9 cellular contexts compared by ENCODE assay signal in genomic region chr14:37594238-37594915, GRCh38. TPM values are rescaled to one million over a fixed set of nuclear protein-coding genes. Genes with fewer than 3 reads are reported as not detected.
DNase-seq lines count a peak whose midpoint lies in the region; ATAC-seq and TF ChIP-seq lines count a peak whose summit lies in the region.
"Had no signal": no experiment of that assay in that cellular context is flagged by ENCODE, and none has a peak within 500 bp of the region (broad histone marks: within the 10 kb centered on the region; RNA-seq: fewer than 3 reads in every experiment).

No MANE protein-coding gene starts in this region.

- 0% methylated on average over 4 to 15 of the region's 54 CpGs for WGBS in gastroesophageal sphincter (ENCODE audit: low coverage in 1 of 2), 2 donors

- intact Hi-C loops in activated CD8-positive, alpha-beta T cell treated with anti-CD3 and anti-CD28 coated beads for 36 hours (cut with micrococcal nuclease): loop anchor here (10.0 kb wide), 1 partner anchor 940 kb away; no protein-coding TSS in a partner anchor

- peaks cover 100% of the 10 kb centered on the region for H3K27me3 ChIP-seq in gastroesophageal sphincter

- H3K9me3 ChIP-seq in gastroesophageal sphincter: peaks cover 0 to 8% (median 0%) of the 10 kb centered on the region in 3 donors

- POLR2A ChIA-PET in activated CD8-positive, alpha-beta T cell treated with anti-CD3 and anti-CD28 coated beads for 36 hours (lab: Charles Lee): interaction anchor here (0.6 kb wide), 1 partner anchor 141 kb away, joined by 3 read pairs; no protein-coding TSS in a partner anchor

- H3K4me3 ChIP-seq in gastroesophageal sphincter: peak overlapping the region; percentile 13 to 49

- CTCF ChIA-PET in activated CD8-positive, alpha-beta T cell treated with anti-CD3 and anti-CD28 coated beads for 36 hours (lab: Charles Lee): no interaction called here

- H3K27me3 Mint-ChIP-seq in activated CD8-positive, alpha-beta T cell treated with anti-CD3 and anti-CD28 coated beads for 36 hours: peaks cover 72% of the 10 kb centered on the region

- ATAC-seq in HG03432 (IDR thresholded peaks at IDR 0.05; ENCODE audit: unreplicated experiment) (peak; percentile 36), gastroesophageal sphincter (peak; percentile 17), GM18511 (IDR thresholded peaks at IDR 0.05; ENCODE audit: unreplicated experiment) (no peak), HG03045 (IDR thresholded peaks at IDR 0.05; ENCODE audit: unreplicated experiment) (no peak)
- ATAC-seq in activated CD8-positive, alpha-beta T cell treated with anti-CD3 and anti-CD28 coated beads for 36 hours: no peak

- H3K4me1 Mint-ChIP-seq in activated CD8-positive, alpha-beta T cell treated with anti-CD3 and anti-CD28 coated beads for 36 hours (ENCODE audit: low read depth): peaks cover 16% of the 10 kb centered on the region

- H3K36me3 ChIP-seq in gastroesophageal sphincter: no peaks in the 10 kb centered on the region

- peak overlapping the region; percentile 66 for H3K27ac Mint-ChIP-seq in activated CD8-positive, alpha-beta T cell treated with anti-CD3 and anti-CD28 coated beads for 36 hours

- TF ChIP-seq EP300 in gastroesophageal sphincter (IDR thresholded peaks at IDR 0.05): no peak

- peak overlapping the region; percentile 53 for H3K4me3 Mint-ChIP-seq in activated CD8-positive, alpha-beta T cell treated with anti-CD3 and anti-CD28 coated beads for 36 hours

- TF ChIP-seq CTCF in activated CD8-positive, alpha-beta T cell treated with anti-CD3 and anti-CD28 coated beads for 36 hours (IDR thresholded peaks at IDR 0.05): peak; percentile 66
- peak in 2 of 4 experiments; percentile 36 to 51 for TF ChIP-seq CTCF in gastroesophageal sphincter (IDR thresholded peaks at IDR 0.05)

- DNase-seq in COLO829 (ENCODE audit: low spot score): peak; percentile 48
- peak; percentile 95 for DNase-seq in NCI-H460 (ENCODE audit: extremely low read depth, low read depth)
- DNase-seq in activated CD8-positive, alpha-beta T cell treated with anti-CD3 and anti-CD28 coated beads for 36 hours: peak; percentile 61
- DNase-seq in pons (ENCODE audit: low spot score): peak; percentile 59

- peaks cover 13% of the 10 kb centered on the region for H3K36me3 Mint-ChIP-seq in activated CD8-positive, alpha-beta T cell treated with anti-CD3 and anti-CD28 coated beads for 36 hours (ENCODE audit: low read depth)

- no peak overlapping the region for H3K27ac ChIP-seq in gastroesophageal sphincter

- H3K9me3 Mint-ChIP-seq in activated CD8-positive, alpha-beta T cell treated with anti-CD3 and anti-CD28 coated beads for 36 hours: peaks cover 10% of the 10 kb centered on the region

- no peak for TF ChIP-seq POLR2A in gastroesophageal sphincter (IDR thresholded peaks at IDR 0.05)

- H3K4me1 ChIP-seq in gastroesophageal sphincter: peaks cover 0 to 63% (median 21%) of the 10 kb centered on the region in 3 donors

RNA-seq across cellular contexts. Expression of gene FOXA1, which starts 0.7 kb away (rescaled TPM):
- total RNA-seq in NCI-H460 (2014; rRNA removed; shearing (Covaris generic)): 29.6 and 30.0 TPM in 2 replicates
- polyA plus RNA-seq in NCI-H460 (2014; cell fraction: nucleus; rRNA removed): 31.6 and 36.5 TPM in 2 replicates
- total RNA-seq in activated CD8-positive, alpha-beta T cell treated with anti-CD3 and anti-CD28 coated beads for 36 hours: not detected
- 1 to 10 TPM in 1 of 4 donors, not detected in 3; 5.1 TPM for total RNA-seq in gastroesophageal sphincter
- total RNA-seq: subcutaneous adipose tissue had no signal

RNA-seq across cellular contexts. Expression of gene TTC6, which starts 1.1 kb away (rescaled TPM):
- total RNA-seq in NCI-H460 (2014; rRNA removed; shearing (Covaris generic)): 3.1 and 5.1 TPM in 2 replicates
- 2.5 and 14.2 TPM in 2 replicates for polyA plus RNA-seq in NCI-H460 (2014; cell fraction: nucleus; rRNA removed)
- not detected for total RNA-seq in activated CD8-positive, alpha-beta T cell treated with anti-CD3 and anti-CD28 coated beads for 36 hours
- 1 to 10 TPM in 1 of 4 donors, under 1 TPM in 1, not detected in 2; 0.31 to 1.1 TPM for total RNA-seq in gastroesophageal sphincter
- total RNA-seq: subcutaneous adipose tissue had no signal

Comparison
In these comparisons a context has a peak if more than half of its experiments do, and no peak if none do; other contexts are left out.
1. ATAC-seq: peak in HG03432 (single experiment) and gastroesophageal sphincter (single experiment); none in activated CD8-positive, alpha-beta T cell treated with anti-CD3 and anti-CD28 coated beads for 36 hours (single experiment), GM18511 (single experiment) and HG03045 (single experiment).
2. Peak in every context shown above with its lines, with median percentiles within 50 percentile points of each other: DNase-seq.